ENCODE assay signal across 1 cellular context in genomic region chr10:17428616-17429097, GRCh38.
TF ChIP-seq lines count a peak whose summit lies in the region.

No MANE protein-coding gene starts in this region.

TF ChIP-seq in K562, 482 proteins besides CTCF, POLR2A, EP300 and RAD21 (continued from another document and continues in another):
- peak; percentile 73 to 83 for TF ChIP-seq AFF1 (IDR thresholded peaks at IDR 0.05; ENCODE audit: low read depth in 1 of 2, partially characterized antibody in 2 of 2)
- TF ChIP-seq ZNF253 (CRISPR knock-in tag; conservative IDR thresholded peaks at IDR 0.05): no peak
- no peak for TF ChIP-seq ZNF140 (CRISPR knock-in tag; IDR thresholded peaks at IDR 0.05)
- peak; percentile 71; the same call in 1 of the 2 replicates for TF ChIP-seq EHMT2 (IDR thresholded peaks at IDR 0.05)
- peak; percentile 52 to 81 for TF ChIP-seq FOXA3 (CRISPR knock-in tag; conservative IDR thresholded peaks at IDR 0.05 in 1 of 2, IDR thresholded peaks at IDR 0.05 in 1 of 2)
- no peak for TF ChIP-seq E2F4 (CRISPR knock-in tag; IDR thresholded peaks at IDR 0.05; ENCODE audit: low read depth)
- TF ChIP-seq BCOR (IDR thresholded peaks at IDR 0.05): peak; percentile 79
- peak; percentile 86; the same call in 1 of the 2 replicates for TF ChIP-seq NCOA1 (IDR thresholded peaks at IDR 0.05; ENCODE audit: low read depth)
- peak; percentile 98 for TF ChIP-seq RNF2 (IDR thresholded peaks at IDR 0.05)
- peak; percentile 90; the same call in 1 of the 2 replicates for TF ChIP-seq ZNF197 (CRISPR knock-in tag; IDR thresholded peaks at IDR 0.05; ENCODE audit: low read depth)
- TF ChIP-seq KLF6 (CRISPR knock-in tag; IDR thresholded peaks at IDR 0.05; ENCODE audit: borderline replicate concordance): peak; percentile 91
- peak; percentile 54; the same call in 1 of the 2 replicates for TF ChIP-seq TCF7 (IDR thresholded peaks at IDR 0.05; ENCODE audit: borderline replicate concordance)
- peak; percentile 82 for TF ChIP-seq HDAC2 (IDR thresholded peaks at IDR 0.05)
- TF ChIP-seq ZNF165 (CRISPR knock-in tag; IDR thresholded peaks at IDR 0.05; ENCODE audit: borderline replicate concordance): no peak; the same call in 1 of the 2 replicates
- TF ChIP-seq SMAD4 (CRISPR knock-in tag; conservative IDR thresholded peaks at IDR 0.05): peak; percentile 96
- TF ChIP-seq TOE1 (IDR thresholded peaks at IDR 0.05; ENCODE audit: borderline replicate concordance): no peak
- no peak for TF ChIP-seq TOE1 (CRISPR knock-in tag; IDR thresholded peaks at IDR 0.05; ENCODE audit: borderline replicate concordance, low read depth)
- TF ChIP-seq PKNOX1 (IDR thresholded peaks at IDR 0.05): peak; percentile 70
- no peak for TF ChIP-seq HNRNPUL1 (IDR thresholded peaks at IDR 0.05; ENCODE audit: low read length)
- peak; percentile 81 for TF ChIP-seq CREM (IDR thresholded peaks at IDR 0.05; ENCODE audit: low read depth)
- peak; percentile 65 for TF ChIP-seq NEUROD1 (IDR thresholded peaks at IDR 0.05; ENCODE audit: borderline replicate concordance, low read depth, low read length, partially characterized antibody)
- peak; percentile 95; the same call in 1 of the 2 replicates for TF ChIP-seq RUNX1 (IDR thresholded peaks at IDR 0.05; ENCODE audit: low read depth)
- no peak for TF ChIP-seq DDX20 (tag; IDR thresholded peaks at IDR 0.05; ENCODE audit: low read depth)
- 0 out of 2 replicates have a peak, but pooled peaks have one; percentile 6 for TF ChIP-seq ATF3 (IDR thresholded peaks at IDR 0.05)
- no peak for TF ChIP-seq ATF3 (CRISPR knock-in tag; conservative IDR thresholded peaks at IDR 0.05)
- peak; percentile 73 for TF ChIP-seq ETV5 (CRISPR knock-in tag; IDR thresholded peaks at IDR 0.05; ENCODE audit: low read depth)
- no peak for TF ChIP-seq ZNF224 (CRISPR knock-in tag; IDR thresholded peaks at IDR 0.05)
- TF ChIP-seq COPS2 (conservative IDR thresholded peaks at IDR 0.05): no peak
- peak; percentile 42; the same call in 1 of the 2 replicates for TF ChIP-seq MTA1 (IDR thresholded peaks at IDR 0.05; ENCODE audit: borderline replicate concordance)
- peak; percentile 74; the same call in 1 of the 2 replicates for TF ChIP-seq E2F3 (CRISPR knock-in tag; IDR thresholded peaks at IDR 0.05)
- peak; percentile 70 for TF ChIP-seq PML (IDR thresholded peaks at IDR 0.05; ENCODE audit: low read length)
- TF ChIP-seq CBFB (CRISPR knock-in tag; IDR thresholded peaks at IDR 0.05): 0 out of 2 replicates have a peak, but pooled peaks have one; percentile 53
- TF ChIP-seq ZNF583 (CRISPR knock-in tag; IDR thresholded peaks at IDR 0.05): peak; percentile 96
- peak; percentile 32 for TF ChIP-seq SAP30 (IDR thresholded peaks at IDR 0.05; ENCODE audit: borderline replicate concordance, insufficient read depth, low read depth, low read length, poor library complexity, severe bottlenecking)
- no peak for TF ChIP-seq ZNF551 (CRISPR knock-in tag; IDR thresholded peaks at IDR 0.05)
- no peak for TF ChIP-seq NELFE (IDR thresholded peaks at IDR 0.05; ENCODE audit: insufficient read depth, insufficient read length)
- peak; percentile 84 for TF ChIP-seq SOX6 (IDR thresholded peaks at IDR 0.05)
- TF ChIP-seq ZNF740 (CRISPR knock-in tag; IDR thresholded peaks at IDR 0.05): no peak
- peak in 1 of 2 experiments; percentile 38; a peak in 1 of 4 replicates for TF ChIP-seq ZNF740 (tag; IDR thresholded peaks at IDR 0.05)
- TF ChIP-seq MLLT1 (IDR thresholded peaks at IDR 0.05): peak in 1 of 2 experiments; percentile 88; a peak in 3 of 4 replicates
- TF ChIP-seq CSDE1 (IDR thresholded peaks at IDR 0.05): no peak
- peak; percentile 88 for TF ChIP-seq ZNF589 (CRISPR knock-in tag; IDR thresholded peaks at IDR 0.05; ENCODE audit: low read depth)
- TF ChIP-seq ETV6 (IDR thresholded peaks at IDR 0.05; ENCODE audit: borderline replicate concordance in 1 of 2, low read depth in 2 of 2, low read length in 1 of 2): no peak; a peak in 1 of 4 replicates
- no peak for TF ChIP-seq ETV6 (CRISPR knock-in tag; IDR thresholded peaks at IDR 0.05; ENCODE audit: borderline replicate concordance)
- no peak for TF ChIP-seq SMARCB1 (IDR thresholded peaks at IDR 0.05; ENCODE audit: insufficient read length, low read depth)
- TF ChIP-seq SNRNP70 (optimal IDR thresholded peaks at IDR 0.05; ENCODE audit: low read depth, low read length): no peak
- no peak for TF ChIP-seq HOMEZ (CRISPR knock-in tag; IDR thresholded peaks at IDR 0.05)
- 0 out of 2 replicates have a peak, but pooled peaks have one; percentile 42 for TF ChIP-seq NR2C1 (IDR thresholded peaks at IDR 0.05)
- TF ChIP-seq NR2C1 (tag; IDR thresholded peaks at IDR 0.05): peak; percentile 82
- no peak for TF ChIP-seq ZNF79 (CRISPR knock-in tag; IDR thresholded peaks at IDR 0.05; ENCODE audit: low read depth)
- TF ChIP-seq KLF13 (tag; IDR thresholded peaks at IDR 0.05; ENCODE audit: borderline replicate concordance, low read depth): peak; percentile 97
- TF ChIP-seq ZBTB2 (IDR thresholded peaks at IDR 0.05): peak; percentile 80
- peak; percentile 37 for TF ChIP-seq EP400 (IDR thresholded peaks at IDR 0.05)
- peak; percentile 44 to 83; a peak in 2 of 4 replicates for TF ChIP-seq MAZ (CRISPR knock-in tag; conservative IDR thresholded peaks at IDR 0.05 in 1 of 2, IDR thresholded peaks at IDR 0.05 in 1 of 2)
- TF ChIP-seq ZNF12 (CRISPR knock-in tag; IDR thresholded peaks at IDR 0.05): 0 out of 2 replicates have a peak, but pooled peaks have one; percentile 19
- peak; percentile 75; the same call in 1 of the 2 replicates for TF ChIP-seq ATF6 (CRISPR knock-in tag; IDR thresholded peaks at IDR 0.05)
- TF ChIP-seq ZEB2 (IDR thresholded peaks at IDR 0.05): peak; percentile 92
- no peak for TF ChIP-seq PCBP2 (IDR thresholded peaks at IDR 0.05; ENCODE audit: low read depth, low read length, poor library complexity, severe bottlenecking)
- peak; percentile 86 for TF ChIP-seq NBN (IDR thresholded peaks at IDR 0.05; ENCODE audit: low read depth)
- no peak for TF ChIP-seq CBFA2T2 (conservative IDR thresholded peaks at IDR 0.05)
- TF ChIP-seq MECOM (CRISPR knock-in tag; IDR thresholded peaks at IDR 0.05): peak; percentile 70; the same call in 1 of the 2 replicates
- no peak for TF ChIP-seq NFYB (IDR thresholded peaks at IDR 0.05; ENCODE audit: extremely low read depth, insufficient read length)
